ENCODE assay signal across 29 cellular contexts in genomic region chr12:32223941-32224340, GRCh38.
"Had no signal": no experiment of that assay in that cellular context is flagged by ENCODE, and none has a peak within 500 bp of the region (broad histone marks: within the 10 kb centered on the region; RNA-seq: fewer than 3 reads in every experiment).

No MANE protein-coding gene starts in this region.

- H3K36me3 ChIP-seq: adrenal gland had no signal

- H3K4me1 Mint-ChIP-seq: activated CD4-positive, alpha-beta memory T cell treated with anti-CD3 and anti-CD28 coated beads, Interleukin-2, amount 10 ng/mL, durations not matched to agents 7 days and 5 days; activated CD4-positive, alpha-beta T cell treated with anti-CD3 and anti-CD28 coated beads, Interleukin-2, amount 10 ng/mL, durations not matched to agents 7 days and 5 days; activated naive CD4-positive, alpha-beta T cell treated with anti-CD3 and anti-CD28 coated beads, Interleukin-2, amount 50 U/mL, for 24 hours; activated naive CD8-positive, alpha-beta T cell treated with anti-CD3 and anti-CD28 coated beads for 36 hours; activated naive CD8-positive, alpha-beta T cell treated with anti-CD3 and anti-CD28 coated beads, Interleukin-2, amount 50 U/mL, for 24 hours; activated T-helper 17 cell treated with anti-CD3 and anti-CD28 coated beads, Interleukin-2, amount 50 U/mL, for 72 hours; central memory CD8-positive, alpha-beta T cell; endodermal cell had no signal

- H3K27me3 Mint-ChIP-seq: activated CD4-positive, alpha-beta memory T cell treated with anti-CD3 and anti-CD28 coated beads, Interleukin-2, amount 10 ng/mL, durations not matched to agents 7 days and 5 days; activated CD4-positive, alpha-beta T cell treated with anti-CD3 and anti-CD28 coated beads, Interleukin-2, amount 10 ng/mL, durations not matched to agents 7 days and 5 days; activated naive CD4-positive, alpha-beta T cell treated with anti-CD3 and anti-CD28 coated beads, Interleukin-2, amount 50 U/mL, for 24 hours; activated naive CD8-positive, alpha-beta T cell treated with anti-CD3 and anti-CD28 coated beads for 36 hours; activated naive CD8-positive, alpha-beta T cell treated with anti-CD3 and anti-CD28 coated beads, Interleukin-2, amount 50 U/mL, for 24 hours; activated T-helper 17 cell treated with anti-CD3 and anti-CD28 coated beads, Interleukin-2, amount 50 U/mL, for 72 hours; central memory CD8-positive, alpha-beta T cell; dendritic cell treated with granulocyte-macrophage colony-stimulating factor and Interleukin-4, amounts not matched to agents 40 ng/mL and 50 ng/mL, for 4 days had no signal

- H3K9me3 Mint-ChIP-seq: activated CD4-positive, alpha-beta memory T cell treated with anti-CD3 and anti-CD28 coated beads, Interleukin-2, amount 10 ng/mL, durations not matched to agents 7 days and 5 days; activated naive CD4-positive, alpha-beta T cell treated with anti-CD3 and anti-CD28 coated beads for 36 hours; activated naive CD4-positive, alpha-beta T cell treated with anti-CD3 and anti-CD28 coated beads, Interleukin-2, amount 50 U/mL, for 24 hours; activated naive CD8-positive, alpha-beta T cell treated with anti-CD3 and anti-CD28 coated beads, Interleukin-2, amount 50 U/mL, for 24 hours; activated T-cell treated with anti-CD3 and anti-CD28 coated beads, Interleukin-2, amount 50 U/mL, for 4 hours; activated T-helper 17 cell treated with anti-CD3 and anti-CD28 coated beads, Interleukin-2, amount 50 U/mL, for 72 hours; central memory CD8-positive, alpha-beta T cell; dendritic cell treated with granulocyte-macrophage colony-stimulating factor and Interleukin-4, amounts not matched to agents 40 ng/mL and 50 ng/mL, for 4 days had no signal

- H3K4me3 ChIP-seq: adrenal gland, coronary artery, dorsolateral prefrontal cortex, heart left ventricle had no signal

- H3K4me3 Mint-ChIP-seq: activated CD4-positive, alpha-beta memory T cell treated with anti-CD3 and anti-CD28 coated beads, Interleukin-2, amount 10 ng/mL, durations not matched to agents 7 days and 5 days; activated CD4-positive, alpha-beta T cell treated with anti-CD3 and anti-CD28 coated beads, Interleukin-2, amount 10 ng/mL, durations not matched to agents 7 days and 5 days; activated naive CD4-positive, alpha-beta T cell treated with anti-CD3 and anti-CD28 coated beads for 36 hours; activated naive CD4-positive, alpha-beta T cell treated with anti-CD3 and anti-CD28 coated beads, Interleukin-2, amount 50 U/mL, for 24 hours; activated naive CD8-positive, alpha-beta T cell treated with anti-CD3 and anti-CD28 coated beads for 36 hours; activated naive CD8-positive, alpha-beta T cell treated with anti-CD3 and anti-CD28 coated beads, Interleukin-2, amount 50 U/mL, for 24 hours; activated T-cell treated with anti-CD3 and anti-CD28 coated beads, Interleukin-2, amount 50 U/mL, for 4 hours; activated T-helper 17 cell treated with anti-CD3 and anti-CD28 coated beads, Interleukin-2, amount 50 U/mL, for 72 hours; central memory CD8-positive, alpha-beta T cell; dendritic cell treated with granulocyte-macrophage colony-stimulating factor and Interleukin-4, amounts not matched to agents 40 ng/mL and 50 ng/mL, for 4 days; endodermal cell had no signal

- H3K27ac Mint-ChIP-seq: activated CD4-positive, alpha-beta memory T cell treated with anti-CD3 and anti-CD28 coated beads, Interleukin-2, amount 10 ng/mL, durations not matched to agents 7 days and 5 days; activated CD4-positive, alpha-beta T cell treated with anti-CD3 and anti-CD28 coated beads, Interleukin-2, amount 10 ng/mL, durations not matched to agents 7 days and 5 days; activated naive CD4-positive, alpha-beta T cell treated with anti-CD3 and anti-CD28 coated beads for 36 hours; activated naive CD4-positive, alpha-beta T cell treated with anti-CD3 and anti-CD28 coated beads, Interleukin-2, amount 50 U/mL, for 24 hours; activated naive CD8-positive, alpha-beta T cell treated with anti-CD3 and anti-CD28 coated beads for 36 hours; activated naive CD8-positive, alpha-beta T cell treated with anti-CD3 and anti-CD28 coated beads, Interleukin-2, amount 50 U/mL, for 24 hours; activated T-helper 17 cell treated with anti-CD3 and anti-CD28 coated beads, Interleukin-2, amount 50 U/mL, for 72 hours; dendritic cell treated with granulocyte-macrophage colony-stimulating factor and Interleukin-4, amounts not matched to agents 40 ng/mL and 50 ng/mL, for 4 days; endodermal cell had no signal

- H3K9me3 ChIP-seq: adrenal gland, heart left ventricle had no signal

- H3K4me1 ChIP-seq: adrenal gland, heart left ventricle had no signal

- H3K27ac ChIP-seq: adrenal gland, brain microvascular endothelial cell, coronary artery, dorsolateral prefrontal cortex, heart left ventricle had no signal

- DNase-seq: activated CD4-positive, alpha-beta memory T cell treated with anti-CD3 and anti-CD28 coated beads, Interleukin-2, amount 10 ng/mL, durations not matched to agents 7 days and 5 days; activated CD4-positive, alpha-beta T cell treated with anti-CD3 and anti-CD28 coated beads for 1 hour; activated CD4-positive, alpha-beta T cell treated with anti-CD3 and anti-CD28 coated beads for 4 hours; activated CD4-positive, alpha-beta T cell treated with anti-CD3 and anti-CD28 coated beads, Interleukin-2, amount 10 ng/mL, durations not matched to agents 7 days and 5 days; activated CD4-positive, alpha-beta T cell treated with anti-CD3 and anti-CD28 coated beads, Interleukin-2, amount 50 U/mL, for 4 hours; activated CD8-positive, alpha-beta memory T cell treated with anti-CD3 and anti-CD28 coated beads, Interleukin-2, amount 50 U/mL, for 48 hours; activated effector memory CD4-positive, alpha-beta T cell treated with Interleukin-2 at 50 U/mL for 16 hours; activated naive CD4-positive, alpha-beta T cell treated with anti-CD3 and anti-CD28 coated beads for 36 hours; activated naive CD8-positive, alpha-beta T cell treated with anti-CD3 and anti-CD28 coated beads for 36 hours; activated naive CD8-positive, alpha-beta T cell treated with anti-CD3 and anti-CD28 coated beads, Interleukin-2, amount 50 U/mL, for 24 hours; activated T-cell treated with anti-CD3 and anti-CD28 coated beads for 4 hours; activated T-cell treated with anti-CD3 and anti-CD28 coated beads, Interleukin-2, amount 50 U/mL, for 4 hours; adrenal gland; amygdala; aorta; brain microvascular endothelial cell; dorsolateral prefrontal cortex; effector memory CD4-positive, alpha-beta T cell; endodermal cell; foreskin fibroblast; glutamatergic neuron; heart left ventricle; T-helper 2 cell had no signal

- ATAC-seq: activated naive CD8-positive, alpha-beta T cell treated with anti-CD3 and anti-CD28 coated beads, Interleukin-2, amount 50 U/mL, for 24 hours; activated T-cell treated with anti-CD3 and anti-CD28 coated beads, Interleukin-2, amount 50 U/mL, for 4 hours; activated T-helper 17 cell treated with anti-CD3 and anti-CD28 coated beads, Interleukin-2, amount 50 U/mL, for 72 hours; esophagus mucosa; heart left ventricle had no signal
